ENCODE assay signal across 15 cellular contexts in the genomic region with DNA sequence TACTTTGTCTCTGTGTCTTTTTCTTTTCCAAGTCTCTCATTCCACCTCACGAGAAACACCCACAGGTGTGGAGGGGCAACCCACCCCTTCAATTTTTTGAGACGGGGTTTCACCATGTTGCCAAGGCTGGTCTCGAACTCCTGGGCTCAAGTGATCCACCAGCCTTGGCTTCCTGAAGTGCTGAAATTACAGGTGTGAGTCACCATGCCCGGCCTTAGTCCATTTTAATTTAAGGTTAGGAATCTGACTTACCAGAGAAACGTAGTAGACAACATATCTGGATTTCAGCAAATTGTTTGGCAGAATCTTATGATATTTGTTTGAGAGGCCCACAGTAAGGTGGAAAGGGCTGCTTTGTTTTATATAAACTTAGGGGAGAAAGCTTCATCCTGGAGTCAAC. TPM values are rescaled to one million over a fixed set of nuclear protein-coding genes. Genes with fewer than 3 reads are reported as not detected.
DNase-seq lines count a peak whose midpoint lies in the region; ATAC-seq, FAIRE-seq and TF ChIP-seq lines count a peak whose summit lies in the region.
"Had no signal": no experiment of that assay in that cellular context is flagged by ENCODE, and none has a peak within 500 bp of the region (broad histone marks: within the 10 kb centered on the region; RNA-seq: fewer than 3 reads in every experiment).

No MANE protein-coding gene starts in this region.

- no peak for TF ChIP-seq RAD21 in A549 (conservative IDR thresholded peaks at IDR 0.05 in 1 of 2, IDR thresholded peaks at IDR 0.05 in 1 of 2)

- no peak overlapping the region for H3K27ac ChIP-seq in A549
- H3K27ac ChIP-seq: 22Rv1 had no signal

- peak overlapping the region; percentile 28 for H3K27ac Mint-ChIP-seq in T-helper 1 cell treated with Interleukin-12 subunit alpha and Interleukin-12 subunit beta and Interleukin-4 antibody, amounts not matched to agents 30 μg/mL and 1 μg/mL, for 36 hours
- peak overlapping the region; percentile 87 for H3K27ac Mint-ChIP-seq in activated T-helper 17 cell treated with anti-CD3 and anti-CD28 coated beads, Interleukin-2, amount 50 U/mL, for 72 hours
- peak overlapping the region; percentile 99 for H3K27ac Mint-ChIP-seq in natural killer cell
- H3K27ac Mint-ChIP-seq: H9 had no signal

- no peak overlapping the region for H3K4me3 ChIP-seq in A549

- H3K4me1 ChIP-seq in A549: peaks cover 16% of the 10 kb centered on the region; the same call in 2 of the 3 replicates

- POLR2A ChIA-PET in A549 (lab: Yijun Ruan, JAX): no interaction called here

- no peak for FAIRE-seq in A549 (lab: Jason Lieb, UNC)

- TF ChIP-seq CTCF in A549 (IDR thresholded peaks at IDR 0.05) (no peak), natural killer cell (IDR thresholded peaks at IDR 0.05) (no peak)

- CTCF ChIA-PET in A549 (lab: Yijun Ruan, JAX): interaction anchor here (0.6 to 16.2 kb wide), 9 partner anchors 12 to 191 kb away, joined by 3 to 450 read pairs (median 75); a partner anchor contains a TSS

- no peak for TF ChIP-seq EP300 in A549 (IDR thresholded peaks at IDR 0.05)

- peaks cover 16% of the 10 kb centered on the region for H3K36me3 Mint-ChIP-seq in T-helper 1 cell treated with Interleukin-12 subunit alpha and Interleukin-12 subunit beta and Interleukin-4 antibody, amounts not matched to agents 30 μg/mL and 1 μg/mL, for 36 hours (ENCODE audit: low read depth)
- H3K36me3 Mint-ChIP-seq in activated T-helper 17 cell treated with anti-CD3 and anti-CD28 coated beads, Interleukin-2, amount 50 U/mL, for 72 hours (ENCODE audit: low read depth): peaks cover 32% of the 10 kb centered on the region
- no peaks in the 10 kb centered on the region for H3K36me3 Mint-ChIP-seq in natural killer cell

- DNase-seq in T-helper 1 cell (no peak), A549 (ENCODE audit: low read depth in 1 of 2, low spot score in 1 of 2) (no peak), natural killer cell (no peak)
- DNase-seq in stimulated activated naive CD4-positive, alpha-beta T cell (lab: John Stamatoyannopoulos, UW): no peak
- DNase-seq: COR-L47, H9, NCI-H187, NCI-H226, NCI-H524 treated with DMSO at 0.1 percent for 48 hours had no signal

- peaks cover 23% of the 10 kb centered on the region for H3K4me1 Mint-ChIP-seq in T-helper 1 cell treated with Interleukin-12 subunit alpha and Interleukin-12 subunit beta and Interleukin-4 antibody, amounts not matched to agents 30 μg/mL and 1 μg/mL, for 36 hours (ENCODE audit: low read depth)
- peaks cover 9% of the 10 kb centered on the region for H3K4me1 Mint-ChIP-seq in activated T-helper 17 cell treated with anti-CD3 and anti-CD28 coated beads, Interleukin-2, amount 50 U/mL, for 72 hours
- H3K4me1 Mint-ChIP-seq in natural killer cell: peaks cover 27 to 34% of the 10 kb centered on the region in 2 donors

- intact Hi-C loops in natural killer cell (cut with micrococcal nuclease): loop anchor here (10.0 kb wide), 1 partner anchor 252 kb away; a partner anchor contains a TSS

- WGBS in A549 (ENCODE audit: missing lambda C conversion rate): 74% methylated on average over 5 of the region's 5 CpGs

- peaks cover 5% of the 10 kb centered on the region for H3K27me3 Mint-ChIP-seq in T-helper 1 cell treated with Interleukin-12 subunit alpha and Interleukin-12 subunit beta and Interleukin-4 antibody, amounts not matched to agents 30 μg/mL and 1 μg/mL, for 36 hours (ENCODE audit: low read depth)
- H3K27me3 Mint-ChIP-seq in activated T-helper 17 cell treated with anti-CD3 and anti-CD28 coated beads, Interleukin-2, amount 50 U/mL, for 72 hours: no peaks in the 10 kb centered on the region
- peaks cover 0 to 4% of the 10 kb centered on the region in 2 donors for H3K27me3 Mint-ChIP-seq in natural killer cell (ENCODE audit: low read depth in 2 of 2)

- H3K9me3 ChIP-seq in A549: no peaks in the 10 kb centered on the region

- ATAC-seq in A549 (no peak), natural killer cell (no peak), GM21825 (IDR thresholded peaks at IDR 0.05; ENCODE audit: unreplicated experiment) (no peak), HG03280 (IDR thresholded peaks at IDR 0.05; ENCODE audit: unreplicated experiment) (no peak)
- no peak for ATAC-seq in activated T-helper 17 cell treated with anti-CD3 and anti-CD28 coated beads, Interleukin-2, amount 50 U/mL, for 72 hours (replicated peaks)

- H3K9me3 Mint-ChIP-seq in T-helper 1 cell treated with Interleukin-12 subunit alpha and Interleukin-12 subunit beta and Interleukin-4 antibody, amounts not matched to agents 30 μg/mL and 1 μg/mL, for 36 hours: no peaks in the 10 kb centered on the region
- H3K9me3 Mint-ChIP-seq in activated T-helper 17 cell treated with anti-CD3 and anti-CD28 coated beads, Interleukin-2, amount 50 U/mL, for 72 hours: no peaks in the 10 kb centered on the region
- no peaks in the 10 kb centered on the region for H3K9me3 Mint-ChIP-seq in natural killer cell
- H3K9me3 Mint-ChIP-seq: H9 had no signal

- H3K4me3 Mint-ChIP-seq in T-helper 1 cell treated with Interleukin-12 subunit alpha and Interleukin-12 subunit beta and Interleukin-4 antibody, amounts not matched to agents 30 μg/mL and 1 μg/mL, for 36 hours: no peak overlapping the region
- peak overlapping the region; percentile 98 for H3K4me3 Mint-ChIP-seq in activated T-helper 17 cell treated with anti-CD3 and anti-CD28 coated beads, Interleukin-2, amount 50 U/mL, for 72 hours
- peak overlapping the region; percentile 76 for H3K4me3 Mint-ChIP-seq in natural killer cell

- H3K4me2 ChIP-seq in A549: no peak overlapping the region

- TF ChIP-seq POLR2A in A549 (IDR thresholded peaks at IDR 0.05; ENCODE audit: low read length): no peak

TF ChIP-seq in A549, 52 proteins besides CTCF, POLR2A, EP300 and RAD21:
- TF ChIP-seq SMC3 (IDR thresholded peaks at IDR 0.05) (no peak), FOSL2 (IDR thresholded peaks at IDR 0.05) (no peak), FOSL2 (CRISPR knock-in tag; IDR thresholded peaks at IDR 0.05) (peak; percentile 34)
- TF ChIP-seq, protein P1, sequence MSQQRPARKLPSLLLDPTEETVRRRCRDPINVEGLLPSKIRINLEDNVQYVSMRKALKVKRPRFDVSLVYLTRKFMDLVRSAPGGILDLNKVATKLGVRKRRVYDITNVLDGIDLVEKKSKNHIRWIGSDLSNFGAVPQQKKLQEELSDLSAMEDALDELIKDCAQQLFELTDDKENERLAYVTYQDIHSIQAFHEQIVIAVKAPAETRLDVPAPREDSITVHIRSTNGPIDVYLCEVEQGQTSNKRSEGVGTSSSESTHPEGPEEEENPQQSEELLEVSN (IDR thresholded peaks at IDR 0.05; ENCODE audit: borderline replicate concordance, low read depth): no peak
TF ChIP-seq in A549: peak in this region for 1.

RNA-seq across cellular contexts. Expression of a gene that starts 3.2 kb away (rescaled TPM):
- polyA plus RNA-seq in A549 (2011; rRNA removed): 20.5 and 27.6 TPM in 2 replicates
- polyA plus RNA-seq in A549 (2012; cell fraction: cytosol; rRNA removed): 61.3 and 70.0 TPM in 2 replicates
- 218 and 281 TPM in 2 replicates for polyA plus RNA-seq in A549 (2012; cell fraction: nucleus; rRNA removed)
- polyA plus RNA-seq in A549 (2017; fragmentation: RNase III; extraction: RNeasy Plus Mini Kit Qiagen cat#74134 plus additional on column Dnase treatment): 35.7 to 63.6 TPM (median 36.6 TPM) in 3 replicates
- 16.0 and 17.9 TPM in 2 replicates for polyA minus RNA-seq in A549 (2011; rRNA and poly(A)+ RNA removed)
- total RNA-seq in activated T-helper 17 cell treated with anti-CD3 and anti-CD28 coated beads, Interleukin-2, amount 50 U/mL, for 72 hours: 100 to 1,000 TPM; 192 to 372 TPM
- total RNA-seq in natural killer cell: 100 to 1,000 TPM; 201 to 264 (median 246) TPM

RNA-seq across cellular contexts. Expression of a gene that starts 26.3 kb away (rescaled TPM):
- polyA plus RNA-seq in A549 (2011; rRNA removed) (0.14 and 0.19 TPM in 2 replicates), A549 (2017; fragmentation: RNase III; extraction: RNeasy Plus Mini Kit Qiagen cat#74134 plus additional on column Dnase treatment) (0.42 to 0.75 TPM (median 0.70 TPM) in 3 replicates)
- 0.28 and 0.54 TPM in 2 replicates for polyA plus RNA-seq in A549 (2012; cell fraction: cytosol; rRNA removed)
- polyA plus RNA-seq in A549 (2012; cell fraction: nucleus; rRNA removed): 0.45 and 0.83 TPM in 2 replicates
- 0.15 and 0.66 TPM in 2 replicates for polyA minus RNA-seq in A549 (2011; rRNA and poly(A)+ RNA removed)
- 1 to 10 TPM; 3.0 to 8.0 TPM for total RNA-seq in activated T-helper 17 cell treated with anti-CD3 and anti-CD28 coated beads, Interleukin-2, amount 50 U/mL, for 72 hours
- total RNA-seq in natural killer cell: 1 to 10 TPM; 1.9 to 2.4 (median 2.1) TPM

RNA-seq across cellular contexts. Expression of a gene that starts 28.3 kb away (rescaled TPM):
- 3.7 and 4.8 TPM in 2 replicates for polyA plus RNA-seq in A549 (2011; rRNA removed)
- 15.0 and 18.4 TPM in 2 replicates for polyA plus RNA-seq in A549 (2012; cell fraction: cytosol; rRNA removed)
- polyA plus RNA-seq in A549 (2012; cell fraction: nucleus; rRNA removed): 29.5 and 44.2 TPM in 2 replicates
- 8.7 to 10.4 TPM (median 9.4 TPM) in 3 replicates for polyA plus RNA-seq in A549 (2017; fragmentation: RNase III; extraction: RNeasy Plus Mini Kit Qiagen cat#74134 plus additional on column Dnase treatment)
- polyA minus RNA-seq in A549 (2011; rRNA and poly(A)+ RNA removed): 2.8 and 3.2 TPM in 2 replicates
- total RNA-seq in activated T-helper 17 cell treated with anti-CD3 and anti-CD28 coated beads, Interleukin-2, amount 50 U/mL, for 72 hours: 10 to 100 TPM; 12.6 to 15.4 TPM
- 10 to 100 TPM; 15.2 to 17.4 (median 15.5) TPM for total RNA-seq in natural killer cell

RNA-seq across cellular contexts. Expression of a gene that starts 40.1 kb away (rescaled TPM):
- polyA plus RNA-seq in A549 (2011; rRNA removed) (42.5 and 43.7 TPM in 2 replicates), A549 (2017; fragmentation: RNase III; extraction: RNeasy Plus Mini Kit Qiagen cat#74134 plus additional on column Dnase treatment) (52.1 to 69.3 TPM (median 67.4 TPM) in 3 replicates)
- polyA plus RNA-seq in A549 (2012; cell fraction: cytosol; rRNA removed): 58.5 and 59.9 TPM in 2 replicates
- 74.7 and 75.8 TPM in 2 replicates for polyA plus RNA-seq in A549 (2012; cell fraction: nucleus; rRNA removed)
- 28.0 and 34.8 TPM in 2 replicates for polyA minus RNA-seq in A549 (2011; rRNA and poly(A)+ RNA removed)
- 10 to 100 TPM; 53.3 to 58.5 TPM for total RNA-seq in activated T-helper 17 cell treated with anti-CD3 and anti-CD28 coated beads, Interleukin-2, amount 50 U/mL, for 72 hours
- total RNA-seq in natural killer cell: 10 to 100 TPM; 35.0 to 43.0 (median 37.7) TPM

RNA-seq across cellular contexts. Expression of a gene that starts 59.0 kb away (rescaled TPM):
- polyA plus RNA-seq in A549 (2011; rRNA removed) (0.09 and 0.12 TPM in 2 replicates), A549 (2017; fragmentation: RNase III; extraction: RNeasy Plus Mini Kit Qiagen cat#74134 plus additional on column Dnase treatment) (0.07 to 0.13 TPM (median 0.07 TPM) in 3 replicates)
- polyA plus RNA-seq in A549 (2012; cell fraction: cytosol; rRNA removed): 0.20 and 0.31 TPM in 2 replicates
- polyA plus RNA-seq in A549 (2012; cell fraction: nucleus; rRNA removed): 0.13 and 0.16 TPM in 2 replicates
- polyA minus RNA-seq in A549 (2011; rRNA and poly(A)+ RNA removed): 0.24 and 0.33 TPM in 2 replicates
- total RNA-seq in activated T-helper 17 cell treated with anti-CD3 and anti-CD28 coated beads, Interleukin-2, amount 50 U/mL, for 72 hours: under 1 TPM; 0.29 to 0.39 TPM
- total RNA-seq in natural killer cell: under 1 TPM; 0.25 to 0.41 (median 0.35) TPM
- total RNA-seq: H9 had no signal
- polyA plus RNA-seq: BJ had no signal

Comparison
In these comparisons a context has a peak if more than half of its experiments do, and no peak if none do; other contexts are left out.
1. H3K27ac Mint-ChIP-seq: peak in every context shown above with its lines; median percentile 99 in natural killer cell; 87 in activated T-helper 17 cell treated with anti-CD3 and anti-CD28 coated beads, Interleukin-2, amount 50 U/mL, for 72 hours; 28 in T-helper 1 cell treated with Interleukin-12 subunit alpha and Interleukin-12 subunit beta and Interleukin-4 antibody, amounts not matched to agents 30 μg/mL and 1 μg/mL, for 36 hours.